Comparison of ENCODE assay signal across 26 cellular contexts in genomic region chr20:48390981-48391380, GRCh38.
DNase-seq lines count a peak whose midpoint lies in the region; ATAC-seq, FAIRE-seq and TF ChIP-seq lines count a peak whose summit lies in the region.
"Had no signal": no experiment of that assay in that cellular context is flagged by ENCODE, and none has a peak within 500 bp of the region (broad histone marks: within the 10 kb centered on the region; RNA-seq: fewer than 3 reads in every experiment).

No MANE protein-coding gene starts in this region.

- H2AK5ac ChIP-seq in neuronal stem cell (ENCODE audit: low read depth, low read length), result no peak overlapping the region

- no peak for TF ChIP-seq POLR2A in upper lobe of left lung (IDR thresholded peaks at IDR 0.05)

- TF ChIP-seq EP300 in upper lobe of left lung (IDR thresholded peaks at IDR 0.05), result no peak

- H2BK120ac ChIP-seq in neuronal stem cell (ENCODE audit: low read depth, low read length), result no peak overlapping the region

- H3K27ac ChIP-seq in HEK293 (ENCODE audit: extremely low read depth, low read depth, low read length) (no peak overlapping the region), neuronal stem cell (replicated peaks; ENCODE audit: low read length) (no peak overlapping the region), pancreas (no peak overlapping the region), upper lobe of left lung (no peak overlapping the region)
- H3K27ac ChIP-seq: BLaER1 had no signal

- no peak overlapping the region for H4K8ac ChIP-seq in neuronal stem cell (ENCODE audit: low read depth, low read length)

- no peak overlapping the region for H3K4ac ChIP-seq in neuronal stem cell (ENCODE audit: low read length)

- no peak overlapping the region for H3K18ac ChIP-seq in neuronal stem cell (ENCODE audit: low read length)

- no peak overlapping the region for H2BK12ac ChIP-seq in neuronal stem cell (ENCODE audit: low read length)

- POLR2A ChIA-PET in HEK293 (lab: Yijun Ruan, JAX), result no interaction called here

- H3K9ac ChIP-seq in neuronal stem cell (ENCODE audit: low read depth, low read length, poor library complexity), result no peak overlapping the region
- H3K9ac ChIP-seq: BLaER1 had no signal

- FAIRE-seq in HTR-8/SVneo (lab: Jason Lieb, UNC), result peak; percentile 9
- FAIRE-seq in pancreas (lab: Jason Lieb, UNC), result no peak
- FAIRE-seq: A204.1, GM12878, GM12892, GM18507, GM19239 had no signal

- TF ChIP-seq CTCF in HEK293 (tag by site-specific recombination; IDR thresholded peaks at IDR 0.05) (no peak), pancreas (IDR thresholded peaks at IDR 0.05) (no peak), upper lobe of left lung (IDR thresholded peaks at IDR 0.05) (no peak)

- H3K23ac ChIP-seq in neuronal stem cell (ENCODE audit: low read depth, low read length, poor library complexity), result no peak overlapping the region

- H3K9me3 ChIP-seq in HEK293 (ENCODE audit: control insufficient read depth, insufficient read depth, low read depth, low read length) (no peaks in the 10 kb centered on the region), neuronal stem cell (replicated peaks in 1 of 2; ENCODE audit: control insufficient read depth in 2 of 2, insufficient read depth in 1 of 2, low read depth in 1 of 2, low read length in 2 of 2) (peaks cover 5 to 8% of the 10 kb centered on the region in 2 donors), pancreas (no peaks in the 10 kb centered on the region), upper lobe of left lung (peaks cover 0 to 8% (median 5%) of the 10 kb centered on the region in 4 donors)
- H3K9me3 ChIP-seq: BE2C had no signal

- no peak overlapping the region for H2AFZ ChIP-seq in neuronal stem cell (ENCODE audit: low read length)

- H2BK5ac ChIP-seq in neuronal stem cell (ENCODE audit: low read length), result no peak overlapping the region

- H3K79me1 ChIP-seq in neuronal stem cell (ENCODE audit: low read depth, low read length), result no peaks in the 10 kb centered on the region

- ATAC-seq in pancreas, result no peak
- ATAC-seq in upper lobe of left lung (ENCODE audit: low FRiP score in 2 of 2), result no peak
- ATAC-seq: GM12878 had no signal

- peak overlapping the region; percentile 27 for H4K91ac ChIP-seq in neuronal stem cell (ENCODE audit: low read depth, low read length, poor library complexity)

- H3K4me2 ChIP-seq in neuronal stem cell (ENCODE audit: insufficient read depth, low read length, poor library complexity, severe bottlenecking), result no peak overlapping the region
- H3K4me2 ChIP-seq: BLaER1 had no signal

- no peak overlapping the region for H3K14ac ChIP-seq in neuronal stem cell (ENCODE audit: low read length)

- intact Hi-C loops in pancreas (cut with DNase I), result no loop called here

- H3K36me3 ChIP-seq in HEK293 (ENCODE audit: control insufficient read depth in 2 of 2, insufficient read depth in 1 of 2, low read length in 2 of 2), result no peaks in the 10 kb centered on the region
- no peaks in the 10 kb centered on the region for H3K36me3 ChIP-seq in neuronal stem cell (replicated peaks in 1 of 2; ENCODE audit: control insufficient read depth in 2 of 2, insufficient read depth in 2 of 2, low read length in 2 of 2)
- H3K36me3 ChIP-seq in pancreas, result no peaks in the 10 kb centered on the region
- H3K36me3 ChIP-seq in upper lobe of left lung, result no peaks in the 10 kb centered on the region
- H3K36me3 ChIP-seq: BE2C, BLaER1 had no signal

- H3K27me3 ChIP-seq in neuronal stem cell (ENCODE audit: control insufficient read depth in 3 of 3, insufficient read depth in 3 of 3, low read depth in 1 of 3, low read length in 3 of 3), result peaks cover 0 to 4% (median 0%) of the 10 kb centered on the region in 3 experiments
- no peaks in the 10 kb centered on the region for H3K27me3 ChIP-seq in pancreas
- no peaks in the 10 kb centered on the region for H3K27me3 ChIP-seq in upper lobe of left lung
- H3K27me3 ChIP-seq: BE2C, BLaER1 had no signal

- DNase-seq in HTR-8/SVneo (ENCODE audit: insufficient read length, low spot score) (no peak), neuronal stem cell (ENCODE audit: low spot score) (no peak), pancreas (no peak), upper lobe of left lung (no peak)
- DNase-seq: 8988T; ACHN; BE2C; C1 segment of cervical spinal cord; CD4-positive, alpha-beta memory T cell; CD4-positive, CD25-positive, alpha-beta regulatory T cell; CD8-positive, alpha-beta memory T cell; COR-L47; DMS 273 treated with DMSO at 0.1 percent for 48 hours; DMS153; DMS53; DMS79; DND-41; EL; GDM1 had no signal

- H3K4me1 ChIP-seq in HEK293 (ENCODE audit: control insufficient read depth, insufficient read depth, low read length), result no peaks in the 10 kb centered on the region
- peaks cover 0 to 5% of the 10 kb centered on the region in 2 donors for H3K4me1 ChIP-seq in neuronal stem cell (ENCODE audit: control insufficient read depth in 2 of 2, insufficient read depth in 1 of 2, low read depth in 1 of 2, low read length in 2 of 2)
- H3K4me1 ChIP-seq in pancreas, result no peaks in the 10 kb centered on the region
- H3K4me1 ChIP-seq in upper lobe of left lung, result no peaks in the 10 kb centered on the region
- H3K4me1 ChIP-seq: BE2C had no signal

- no peak overlapping the region for H2BK15ac ChIP-seq in neuronal stem cell (ENCODE audit: low read length)

- H3K4me3 ChIP-seq in HEK293 (ENCODE audit: low read depth, low read length) (no peak overlapping the region), neuronal stem cell (ENCODE audit: low read length in 2 of 2) (no peak overlapping the region), pancreas (no peak overlapping the region), upper lobe of left lung (no peak overlapping the region)
- H3K4me3 ChIP-seq: BLaER1, GM12878 had no signal

- CTCF ChIA-PET in HEK293 (lab: Yijun Ruan, JAX), result no interaction called here

TF ChIP-seq in HEK293, 187 proteins besides CTCF, POLR2A, EP300 and RAD21:
- no peak for TF ChIP-seq ZNF391 (tag by site-specific recombination; IDR thresholded peaks at IDR 0.05; ENCODE audit: borderline replicate concordance, low read depth)
- no peak for TF ChIP-seq GLIS2 (tag by site-specific recombination; IDR thresholded peaks at IDR 0.05)
- TF ChIP-seq ZNF239 (tag by site-specific recombination; IDR thresholded peaks at IDR 0.05), result no peak
- TF ChIP-seq ZNF366 (tag by site-specific recombination; conservative IDR thresholded peaks at IDR 0.05), result peak; percentile 39; the same call in 1 of the 2 replicates
